Comparison of ENCODE assay signal across 15 cellular contexts in genomic region chr10:132656283-132657126, GRCh38.
"Had no signal": no experiment of that assay in that cellular context is flagged by ENCODE, and none has a peak within 500 bp of the region (broad histone marks: within the 10 kb centered on the region; RNA-seq: fewer than 3 reads in every experiment).

No MANE protein-coding gene starts in this region.

- ATAC-seq: activated CD4-positive, alpha-beta T cell treated with anti-CD3 and anti-CD28 coated beads for 36 hours; left lung; mucosa of descending colon; right lobe of liver; stimulated activated memory B cell treated with anti-CD40 and anti-IgM and Interleukin-4, amounts not matched to agents 10 μg/mL and 1 μg/mL and 100 μg/mL, for 72 hours had no signal

- H3K4me1 Mint-ChIP-seq: activated naive CD4-positive, alpha-beta T cell treated with anti-CD3 and anti-CD28 coated beads, Interleukin-2, amount 10 ng/mL, durations not matched to agents 7 days and 5 days; activated naive CD8-positive, alpha-beta T cell treated with anti-CD3 and anti-CD28 coated beads, Interleukin-2, amount 10 ng/mL, durations not matched to agents 7 days and 5 days had no signal

- H3K9me3 Mint-ChIP-seq: activated naive CD4-positive, alpha-beta T cell treated with anti-CD3 and anti-CD28 coated beads, Interleukin-2, amount 10 ng/mL, durations not matched to agents 7 days and 5 days; activated naive CD8-positive, alpha-beta T cell treated with anti-CD3 and anti-CD28 coated beads, Interleukin-2, amount 10 ng/mL, durations not matched to agents 7 days and 5 days; stimulated activated memory B cell treated with anti-CD40 and anti-IgM and Interleukin-4, amounts not matched to agents 10 μg/mL and 1 μg/mL and 100 μg/mL, for 72 hours had no signal

- H3K27ac Mint-ChIP-seq: activated CD4-positive, alpha-beta T cell treated with anti-CD3 and anti-CD28 coated beads for 36 hours; activated naive CD4-positive, alpha-beta T cell treated with anti-CD3 and anti-CD28 coated beads, Interleukin-2, amount 10 ng/mL, durations not matched to agents 7 days and 5 days; activated naive CD8-positive, alpha-beta T cell treated with anti-CD3 and anti-CD28 coated beads, Interleukin-2, amount 10 ng/mL, durations not matched to agents 7 days and 5 days; brain; stimulated activated memory B cell treated with anti-CD40 and anti-IgM and Interleukin-4, amounts not matched to agents 10 μg/mL and 1 μg/mL and 100 μg/mL, for 72 hours had no signal

- H3K36me3 Mint-ChIP-seq: activated naive CD4-positive, alpha-beta T cell treated with anti-CD3 and anti-CD28 coated beads, Interleukin-2, amount 10 ng/mL, durations not matched to agents 7 days and 5 days; activated naive CD8-positive, alpha-beta T cell treated with anti-CD3 and anti-CD28 coated beads, Interleukin-2, amount 10 ng/mL, durations not matched to agents 7 days and 5 days had no signal

- H3K4me3 Mint-ChIP-seq: activated CD4-positive, alpha-beta T cell treated with anti-CD3 and anti-CD28 coated beads for 36 hours; activated naive CD4-positive, alpha-beta T cell treated with anti-CD3 and anti-CD28 coated beads, Interleukin-2, amount 10 ng/mL, durations not matched to agents 7 days and 5 days; activated naive CD8-positive, alpha-beta T cell treated with anti-CD3 and anti-CD28 coated beads, Interleukin-2, amount 10 ng/mL, durations not matched to agents 7 days and 5 days; brain; stimulated activated memory B cell treated with anti-CD40 and anti-IgM and Interleukin-4, amounts not matched to agents 10 μg/mL and 1 μg/mL and 100 μg/mL, for 72 hours had no signal

- H3K27me3 Mint-ChIP-seq: activated CD4-positive, alpha-beta T cell treated with anti-CD3 and anti-CD28 coated beads for 36 hours; activated naive CD4-positive, alpha-beta T cell treated with anti-CD3 and anti-CD28 coated beads, Interleukin-2, amount 10 ng/mL, durations not matched to agents 7 days and 5 days; activated naive CD8-positive, alpha-beta T cell treated with anti-CD3 and anti-CD28 coated beads, Interleukin-2, amount 10 ng/mL, durations not matched to agents 7 days and 5 days; brain; stimulated activated memory B cell treated with anti-CD40 and anti-IgM and Interleukin-4, amounts not matched to agents 10 μg/mL and 1 μg/mL and 100 μg/mL, for 72 hours had no signal

- DNase-seq: activated CD4-positive, alpha-beta T cell treated with anti-CD3 and anti-CD28 coated beads for 36 hours; activated CD4-positive, CD25-positive, alpha-beta regulatory T cell; activated CD8-positive, alpha-beta memory T cell treated with anti-CD3 and anti-CD28 coated beads for 24 hours; activated effector memory CD4-positive, alpha-beta T cell treated with Interleukin-2 at 50 U/mL for 16 hours; activated naive CD4-positive, alpha-beta T cell treated with anti-CD3 and anti-CD28 coated beads, Interleukin-2, amount 10 ng/mL, durations not matched to agents 7 days and 5 days; activated naive CD8-positive, alpha-beta T cell treated with anti-CD3 and anti-CD28 coated beads, Interleukin-2, amount 10 ng/mL, durations not matched to agents 7 days and 5 days; effector memory CD4-positive, alpha-beta T cell; stimulated activated CD4-positive, alpha-beta T cell treated with anti-CD3 and anti-CD28 coated beads, Interleukin-1b, Interleukin-23, amount 100 ng/mL, for 48 hours; stimulated activated CD4-positive, alpha-beta T cell treated with anti-CD3 and anti-CD28 coated beads, Interleukin-4, amount 100 ng/mL, for 4 hours; stimulated activated CD8-positive, alpha-beta memory T cell treated with anti-CD3 and anti-CD28 coated beads, Interleukin-4, amount 100 ng/mL, for 48 hours had no signal
